9 cellular contexts compared by ENCODE assay signal in genomic region chr15:39511000-39511914, GRCh38.
DNase-seq lines count a peak whose midpoint lies in the region; ATAC-seq, FAIRE-seq and TF ChIP-seq lines count a peak whose summit lies in the region.
"Had no signal": no experiment of that assay in that cellular context is flagged by ENCODE, and none has a peak within 500 bp of the region (broad histone marks: within the 10 kb centered on the region; RNA-seq: fewer than 3 reads in every experiment).

No MANE protein-coding gene starts in this region.

- peaks cover 5% of the 10 kb centered on the region for H3K4me1 Mint-ChIP-seq in Calu3 (ENCODE audit: low read depth, unreplicated experiment)

- FAIRE-seq in RCC 7860 (lab: Jason Lieb, UNC) = no peak

- TF ChIP-seq CTCF in BE2C (IDR thresholded peaks at IDR 0.05; ENCODE audit: low read depth, low read length) (no peak), fibroblast of mammary gland (conservative IDR thresholded peaks at IDR 0.05; ENCODE audit: control insufficient read depth, insufficient read depth, low read depth, low read length) (no peak), Calu3 (IDR thresholded peaks at IDR 0.05; ENCODE audit: unreplicated experiment) (no peak)

- no peaks in the 10 kb centered on the region for H3K9me3 Mint-ChIP-seq in Calu3 (ENCODE audit: low read depth, unreplicated experiment)

- no peak for ATAC-seq in GM19395 (IDR thresholded peaks at IDR 0.05; ENCODE audit: unreplicated experiment)
- ATAC-seq in GM21515 (IDR thresholded peaks at IDR 0.05; ENCODE audit: unreplicated experiment) = no peak

- CTCF ChIA-PET in Calu3 (lab: Charles Lee) = no interaction called here

- DNase-seq in BE2C = peak; percentile 24
- peak; percentile 46 for DNase-seq in RCC 7860 (ENCODE audit: low spot score)
- peak; percentile 93 for DNase-seq in fibroblast of mammary gland (ENCODE audit: low read depth)
- DNase-seq in non-pigmented ciliary epithelial cell (ENCODE audit: low read depth) = peak; percentile 61
- DNase-seq in T-helper 2 cell = no peak
- no peak for DNase-seq in Calu3

- peaks cover 18% of the 10 kb centered on the region for H3K27me3 ChIP-seq in BE2C
- H3K27me3 ChIP-seq: suprapubic skin had no signal

- H3K4me3 Mint-ChIP-seq in Calu3 (ENCODE audit: low read depth, unreplicated experiment) = no peak overlapping the region

- H3K27me3 Mint-ChIP-seq in Calu3 (ENCODE audit: unreplicated experiment) = peaks cover 12% of the 10 kb centered on the region

- no peak overlapping the region for H3K4me3 ChIP-seq in BE2C (ENCODE audit: low read depth, low read length)
- no peak overlapping the region for H3K4me3 ChIP-seq in fibroblast of mammary gland (ENCODE audit: control insufficient read depth, low read depth, low read length)
- H3K4me3 ChIP-seq: suprapubic skin had no signal

- no TSS peak for BruUV-seq in Calu3 (replicated peaks; lab: Mats Ljungman, UMichigan)

- no peaks in the 10 kb centered on the region for H3K36me3 ChIP-seq in BE2C
- H3K36me3 ChIP-seq: suprapubic skin had no signal

- no peaks in the 10 kb centered on the region for H3K36me3 Mint-ChIP-seq in Calu3 (ENCODE audit: insufficient read depth, unreplicated experiment)

- no peaks in the 10 kb centered on the region for H3K9me3 ChIP-seq in BE2C
- H3K9me3 ChIP-seq: suprapubic skin had no signal

- no peaks in the 10 kb centered on the region for H3K4me1 ChIP-seq in BE2C

- H3K27ac Mint-ChIP-seq in Calu3 (ENCODE audit: unreplicated experiment) = no peak overlapping the region

- intact Hi-C loops in Calu3 (cut with micrococcal nuclease; ENCODE audit: unreplicated experiment) = no loop called here

Comparison
In these comparisons a context has a peak if more than half of its experiments do, and no peak if none do; other contexts are left out.
1. DNase-seq: peak in BE2C (single experiment), RCC 7860 (single experiment), fibroblast of mammary gland (single experiment) and non-pigmented ciliary epithelial cell (single experiment); none in T-helper 2 cell (0 of 5) and Calu3 (single experiment).